Comparison of ENCODE assay signal across 8 cellular contexts in the genomic region with DNA sequence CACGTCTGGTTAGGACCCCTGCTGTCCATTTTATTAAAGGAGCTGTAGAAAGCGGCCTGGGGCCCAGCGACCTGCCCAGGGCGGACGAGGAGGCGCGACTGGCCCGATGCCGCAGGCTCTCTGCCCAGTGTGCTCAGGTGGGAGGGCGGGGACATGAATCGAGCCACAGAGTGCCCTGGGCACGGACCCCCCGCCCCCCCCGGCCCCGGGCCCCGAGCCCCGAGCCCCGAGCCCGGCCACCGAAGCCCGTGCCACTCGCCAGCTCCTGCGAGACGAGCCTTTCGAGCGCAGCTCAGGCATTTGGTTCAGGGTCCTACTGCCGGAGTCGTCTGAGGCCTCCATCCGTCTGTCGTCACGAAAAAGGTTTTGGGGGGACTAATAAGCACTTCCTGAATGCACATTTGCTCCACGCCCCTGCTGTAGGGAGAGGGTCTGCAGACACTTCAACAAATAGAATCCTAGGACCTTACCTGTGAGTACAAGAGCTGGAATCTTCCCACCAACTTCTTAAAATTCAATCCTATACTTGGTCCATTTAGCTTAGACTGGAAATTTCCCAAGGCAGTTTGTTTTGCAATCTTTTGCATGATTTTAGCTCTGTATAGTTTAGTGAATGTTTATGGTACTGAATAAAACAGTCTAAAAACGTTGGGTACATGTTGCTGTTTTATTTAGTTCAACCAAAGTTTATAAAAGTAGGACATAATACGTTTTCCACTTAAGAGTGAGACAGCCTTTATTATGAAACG. TPM values are rescaled to one million over a fixed set of nuclear protein-coding genes. Genes with fewer than 3 reads are reported as not detected.
A peak's percentile ranks its signal among the peaks of the same experiment; 100 is the strongest.
DNase-seq lines count a peak whose midpoint lies in the region; ATAC-seq, FAIRE-seq and TF ChIP-seq lines count a peak whose summit lies in the region.

No MANE protein-coding gene starts in this region.

- 2% methylated on average over 17 of the region's 35 CpGs for WGBS in A549 (ENCODE audit: missing lambda C conversion rate)
- WGBS in SK-N-SH (ENCODE audit: low lambda C conversion rate): under 1% methylated on average over 15 of the region's 35 CpGs
- WGBS in endodermal cell (ENCODE audit: insufficient coverage in 1 of 2, insufficient read length in 1 of 2), 2 experiments: 1% methylated on average over 20 to 34 of the region's 35 CpGs

- H3K79me2 ChIP-seq in SK-N-SH (ENCODE audit: insufficient read depth): peaks cover 67% of the 10 kb centered on the region

- CTCF ChIA-PET in A549 (lab: Yijun Ruan, JAX): interaction anchor here (0.6 to 5.8 kb wide), 31 partner anchors 9 to 414 kb away, joined by 3 to 47 read pairs (median 4); a partner anchor contains a TSS
- CTCF ChIA-PET in SK-N-SH (lab: Yijun Ruan, JAX): interaction anchor here (0.6 to 2.8 kb wide), 23 partner anchors 14 to 720 kb away, joined by 3 to 14 read pairs (median 3); a partner anchor contains a TSS

- H3K36me3 ChIP-seq in SK-N-SH (replicated peaks in 1 of 2; ENCODE audit: control insufficient read depth in 1 of 2, insufficient read depth in 2 of 2, low read length in 1 of 2): peaks cover 3 to 8% of the 10 kb centered on the region in 2 experiments
- peaks cover 4% of the 10 kb centered on the region for H3K36me3 ChIP-seq in endodermal cell (ENCODE audit: control insufficient read depth, insufficient read depth, low read length)

- ATAC-seq in A549: peak; percentile 61 to 64
- peak; percentile 32 for ATAC-seq in GM18909 (IDR thresholded peaks at IDR 0.05; ENCODE audit: poor library complexity, unreplicated experiment)
- ATAC-seq in HG03139 (IDR thresholded peaks at IDR 0.05; ENCODE audit: unreplicated experiment): peak; percentile 23
- no peak for ATAC-seq in natural killer cell

- H3K27ac ChIP-seq in A549 (peak overlapping the region; percentile 95 to 98), SK-N-SH (ENCODE audit: low read depth in 2 of 2, low read length in 1 of 2) (peak overlapping the region; percentile 98 to 99), endodermal cell (ENCODE audit: low read depth, low read length) (peak overlapping the region; percentile 99)

- intact Hi-C loops in natural killer cell (cut with micrococcal nuclease): loop anchor here (5.0 to 10.0 kb wide), 3 partner anchors 36 to 131 kb away; a partner anchor contains a TSS

- H3K27me3 ChIP-seq in SK-N-SH (ENCODE audit: insufficient read depth): no peaks in the 10 kb centered on the region
- H3K27me3 ChIP-seq in endodermal cell (ENCODE audit: control insufficient read depth, insufficient read depth, low read length, poor library complexity, severe bottlenecking): no peaks in the 10 kb centered on the region

- no peak for TF ChIP-seq POLR2A in A549 (IDR thresholded peaks at IDR 0.05; ENCODE audit: low read length)

- H3K36me3 Mint-ChIP-seq in endodermal cell (ENCODE audit: low read depth) (peaks cover 17% of the 10 kb centered on the region), natural killer cell (no peaks in the 10 kb centered on the region)

- TF ChIP-seq EP300 in A549 (IDR thresholded peaks at IDR 0.05) (no peak), SK-N-SH (IDR thresholded peaks at IDR 0.05; ENCODE audit: borderline replicate concordance in 1 of 2, low read depth in 1 of 2, low read length in 1 of 2) (no peak)

- peaks cover 48% of the 10 kb centered on the region for H3K4me1 ChIP-seq in A549
- peaks cover 13 to 23% of the 10 kb centered on the region in 2 experiments; a peak in 3 of 4 replicates for H3K4me1 ChIP-seq in SK-N-SH (ENCODE audit: control insufficient read depth in 1 of 2, insufficient read depth in 2 of 2, low read depth in 1 of 2, low read length in 1 of 2)
- H3K4me1 ChIP-seq in endodermal cell (ENCODE audit: control insufficient read depth, insufficient read depth, low read length): peaks cover 5% of the 10 kb centered on the region

- peaks cover 41% of the 10 kb centered on the region for H3F3A ChIP-seq in SK-N-SH (replicated peaks; ENCODE audit: insufficient read depth)

- peak overlapping the region; percentile 94 for H3K9ac ChIP-seq in SK-N-SH
- peak overlapping the region; percentile 81 for H3K9ac ChIP-seq in endodermal cell (ENCODE audit: extremely low read depth, low read length, poor library complexity, severe bottlenecking)

- H4K20me1 ChIP-seq in SK-N-SH (ENCODE audit: insufficient read depth): peaks cover 29% of the 10 kb centered on the region

- no peaks in the 10 kb centered on the region for H3K9me2 ChIP-seq in SK-N-SH

- peak overlapping the region; percentile 99 for H3K27ac Mint-ChIP-seq in endodermal cell
- H3K27ac Mint-ChIP-seq in natural killer cell: peak overlapping the region; percentile 92 to 97

- no peak; a peak in 1 of 5 replicates for TF ChIP-seq RAD21 in A549 (conservative IDR thresholded peaks at IDR 0.05 in 1 of 2, IDR thresholded peaks at IDR 0.05 in 1 of 2)
- no peak for TF ChIP-seq RAD21 in SK-N-SH (IDR thresholded peaks at IDR 0.05; ENCODE audit: low read length)

- no peaks in the 10 kb centered on the region for H3K27me3 Mint-ChIP-seq in endodermal cell (ENCODE audit: insufficient read depth)
- no peaks in the 10 kb centered on the region for H3K27me3 Mint-ChIP-seq in natural killer cell (ENCODE audit: low read depth in 2 of 2)

- POLR2A ChIA-PET in A549 (lab: Yijun Ruan, JAX) (interaction anchor here (0.8 to 3.2 kb wide), 28 partner anchors 8 to 430 kb away, joined by 3 to 54 read pairs (median 6); a partner anchor contains a TSS), SK-N-SH (lab: Yijun Ruan, JAX) (interaction anchor here (0.6 to 3.4 kb wide), 20 partner anchors 8 to 749 kb away, joined by 3 to 73 read pairs (median 4); a partner anchor contains a TSS)

- peak overlapping the region; percentile 64 for H2AFZ ChIP-seq in SK-N-SH (ENCODE audit: low read depth)

- H3K9me3 Mint-ChIP-seq in endodermal cell (no peaks in the 10 kb centered on the region), natural killer cell (no peaks in the 10 kb centered on the region)

- H3K9me3 ChIP-seq in A549: no peaks in the 10 kb centered on the region
- H3K9me3 ChIP-seq in SK-N-SH: no peaks in the 10 kb centered on the region
- H3K9me3 ChIP-seq in endodermal cell (ENCODE audit: control insufficient read depth, low read length): no peaks in the 10 kb centered on the region

- H3K4me2 ChIP-seq in A549: peak overlapping the region; percentile 71
- peak overlapping the region; percentile 90 for H3K4me2 ChIP-seq in SK-N-SH

- H3K4me1 Mint-ChIP-seq in endodermal cell (peaks cover 17% of the 10 kb centered on the region), natural killer cell (peaks cover 46 to 59% of the 10 kb centered on the region in 2 donors)

- FAIRE-seq in A549 (lab: Jason Lieb, UNC): no peak

- peak overlapping the region; percentile 91 for H3K4me3 Mint-ChIP-seq in endodermal cell
- peak overlapping the region; percentile 98 for H3K4me3 Mint-ChIP-seq in natural killer cell

- DNase-seq in A549 (ENCODE audit: low read depth in 1 of 2, low spot score in 1 of 2): peak in 1 of 2 experiments; percentile 33
- DNase-seq in SK-N-SH: no peak
- DNase-seq in endodermal cell: no peak
- DNase-seq in natural killer cell: no peak
- DNase-seq in NCI-H774 (lab: John Stamatoyannopoulos, UW): no peak
- DNase-seq in GDM1 (lab: John Stamatoyannopoulos, UW): no peak

- H3K4me3 ChIP-seq in A549 (peak overlapping the region; percentile 78), SK-N-SH (ENCODE audit: low read depth in 2 of 2, low read length in 1 of 2) (peak overlapping the region; percentile 96 to 97), endodermal cell (ENCODE audit: low read length) (peak overlapping the region; percentile 95)

- TF ChIP-seq CTCF in A549 (IDR thresholded peaks at IDR 0.05) (no peak), SK-N-SH (IDR thresholded peaks at IDR 0.05) (no peak), endodermal cell (conservative IDR thresholded peaks at IDR 0.05) (no peak), natural killer cell (IDR thresholded peaks at IDR 0.05) (no peak)

TF ChIP-seq in A549, 52 proteins besides CTCF, POLR2A, EP300 and RAD21 (continues in another document):
- TF ChIP-seq, protein P1, sequence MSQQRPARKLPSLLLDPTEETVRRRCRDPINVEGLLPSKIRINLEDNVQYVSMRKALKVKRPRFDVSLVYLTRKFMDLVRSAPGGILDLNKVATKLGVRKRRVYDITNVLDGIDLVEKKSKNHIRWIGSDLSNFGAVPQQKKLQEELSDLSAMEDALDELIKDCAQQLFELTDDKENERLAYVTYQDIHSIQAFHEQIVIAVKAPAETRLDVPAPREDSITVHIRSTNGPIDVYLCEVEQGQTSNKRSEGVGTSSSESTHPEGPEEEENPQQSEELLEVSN (IDR thresholded peaks at IDR 0.05; ENCODE audit: borderline replicate concordance, low read depth): no peak
- TF ChIP-seq CEBPB (IDR thresholded peaks at IDR 0.05): no peak
- no peak for TF ChIP-seq ESRRA (IDR thresholded peaks at IDR 0.05; ENCODE audit: borderline replicate concordance, low read length)
- no peak for TF ChIP-seq MAZ (IDR thresholded peaks at IDR 0.05; ENCODE audit: borderline replicate concordance, low read depth, low read length)
- peak; percentile 83; the same call in 1 of the 2 replicates for TF ChIP-seq PHF8 (IDR thresholded peaks at IDR 0.05; ENCODE audit: borderline replicate concordance, low read depth)

TF ChIP-seq in SK-N-SH, 30 proteins besides CTCF, POLR2A, EP300 and RAD21:
- TF ChIP-seq SMC3 (IDR thresholded peaks at IDR 0.05; ENCODE audit: low read depth, low read length) (no peak), FOSL2 (IDR thresholded peaks at IDR 0.05; ENCODE audit: borderline replicate concordance, low read depth) (0 out of 2 replicates have a peak, but pooled peaks have one; percentile 0)
TF ChIP-seq in SK-N-SH: peak in this region for 1.

RNA-seq across cellular contexts. Expression of a gene that starts 0.7 kb away (rescaled TPM):
- 33.0 and 33.1 TPM in 2 replicates for polyA plus RNA-seq in A549 (2011; rRNA removed)
- polyA plus RNA-seq in A549 (2012; cell fraction: cytosol; rRNA removed): 11.7 and 11.8 TPM in 2 replicates
- polyA plus RNA-seq in A549 (2012; cell fraction: nucleus; rRNA removed): 17.7 and 21.0 TPM in 2 replicates
- 36.0 to 39.1 TPM (median 38.1 TPM) in 3 replicates for polyA plus RNA-seq in A549 (2017; fragmentation: RNase III; extraction: RNeasy Plus Mini Kit Qiagen cat#74134 plus additional on column Dnase treatment)
- polyA minus RNA-seq in A549 (2011; rRNA and poly(A)+ RNA removed): 29.7 and 30.1 TPM in 2 replicates
- polyA plus RNA-seq in SK-N-SH (2012; rRNA removed): 12.8 and 17.1 TPM in 2 replicates
- polyA plus RNA-seq in SK-N-SH (2012; cell fraction: cytosol; rRNA removed): 17.5 and 19.7 TPM in 2 replicates
- polyA plus RNA-seq in SK-N-SH (2012; cell fraction: nucleus; rRNA removed): 23.0 and 30.3 TPM in 2 replicates
- total RNA-seq in endodermal cell: 10 to 100 TPM; 49.1 to 50.4 TPM
- polyA plus RNA-seq in endodermal cell (2013, experiment 1 of 2): 44.3 TPM
- polyA plus RNA-seq in endodermal cell (2013, experiment 2 of 2): 38.5 TPM
- 10 to 100 TPM; 44.0 to 53.8 (median 46.8) TPM for total RNA-seq in natural killer cell

Comparison
In these comparisons a context has a peak if more than half of its experiments do, and no peak if none do; other contexts are left out.
1. ATAC-seq: peak in A549 (2 of 2), GM18909 (single experiment) and HG03139 (single experiment); none in natural killer cell (0 of 3).
2. Peak in every context shown above with its lines, with median percentiles within 50 percentile points of each other: H3K27ac ChIP-seq and H3K4me3 ChIP-seq.